Comparison of ENCODE assay signal across 1 cellular context in genomic region chr10:27970795-27971194, GRCh38. TPM values are rescaled to one million over a fixed set of nuclear protein-coding genes. Genes with fewer than 3 reads are reported as not detected.
"Had no signal": no experiment of that assay in that cellular context is flagged by ENCODE, and none has a peak within 500 bp of the region (broad histone marks: within the 10 kb centered on the region; RNA-seq: fewer than 3 reads in every experiment).

No MANE protein-coding gene starts in this region.

RNA-seq across cellular contexts. Expression of gene ODAD2, which starts 28.1 kb away (rescaled TPM):
- polyA plus RNA-seq: SK-N-SH had no signal
